Comparison of ENCODE assay signal across 11 cellular contexts in the genomic region with DNA sequence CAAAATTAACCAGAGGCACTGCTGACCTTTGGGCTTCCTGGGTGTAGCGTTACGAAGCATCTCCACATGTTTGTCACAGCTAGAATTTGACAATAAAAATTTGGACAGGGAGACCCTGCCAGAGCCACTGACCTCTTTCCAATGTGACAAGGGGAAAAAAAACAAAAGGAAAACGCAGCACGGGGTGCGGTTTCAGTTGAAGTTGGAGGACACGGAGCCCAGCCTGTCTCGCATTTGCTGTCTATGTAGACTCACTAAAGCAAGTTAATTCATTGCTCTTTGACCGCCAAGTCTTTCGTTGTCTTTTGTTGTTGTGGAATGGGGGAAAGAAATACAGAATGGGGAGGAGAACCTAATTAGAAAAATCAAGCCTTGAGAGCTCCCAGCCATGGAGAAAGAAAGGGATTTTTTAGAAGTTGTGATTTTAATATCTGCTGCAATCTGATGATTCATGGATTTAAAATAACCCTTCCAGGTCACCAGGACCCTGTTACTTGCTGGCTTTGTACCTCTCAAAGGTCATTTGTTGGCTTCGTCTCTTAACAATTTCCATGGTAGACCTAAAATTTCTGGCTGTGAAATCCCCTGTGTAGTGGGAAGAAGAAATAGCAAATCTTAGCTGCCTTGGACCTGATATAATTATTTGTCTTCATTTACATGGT.
DNase-seq lines count a peak whose midpoint lies in the region; ATAC-seq and TF ChIP-seq lines count a peak whose summit lies in the region.
"Had no signal": no experiment of that assay in that cellular context is flagged by ENCODE, and none has a peak within 500 bp of the region (broad histone marks: within the 10 kb centered on the region; RNA-seq: fewer than 3 reads in every experiment).

No MANE protein-coding gene starts in this region.

- H3K27me3 ChIP-seq in BLaER1 (no peaks in the 10 kb centered on the region), adipocyte (replicated peaks; ENCODE audit: control insufficient read depth, insufficient read depth, low read length) (no peaks in the 10 kb centered on the region), heart right ventricle (no peaks in the 10 kb centered on the region), PC-9 (ENCODE audit: insufficient read depth, low read depth) (no peaks in the 10 kb centered on the region)

- DNase-seq in adipocyte (ENCODE audit: low read depth) (no peak), heart right ventricle (no peak), retina (peak; percentile 80), HUDEP-2 (lab: John Stamatoyannopoulos, UW; ENCODE audit: unreplicated experiment in 76 of 76) (no peak), PC-9 (no peak)
- no peak for DNase-seq in stimulated activated naive CD8-positive, alpha-beta T cell treated with anti-CD3 and anti-CD28 coated beads, Interleukin-15, amount 100 ng/mL, for 72 hours
- DNase-seq: NCI-H1092, NCI-H446 had no signal

- CTCF ChIA-PET in PC-9 (lab: Charles Lee): no interaction called here

- 36 to 61% methylated on average over 10 of the region's 10 CpGs for WGBS in heart right ventricle, 2 donors

- peak overlapping the region; percentile 90 for H3K4me2 ChIP-seq in BLaER1
- no peak overlapping the region for H3K4me2 ChIP-seq in PC-9

- H3K27me3 Mint-ChIP-seq in stimulated activated naive CD8-positive, alpha-beta T cell treated with anti-CD3 and anti-CD28 coated beads, Interleukin-15, amount 100 ng/mL, for 72 hours: peaks cover 31% of the 10 kb centered on the region

- 0 out of 2 replicates have a peak, but pooled peaks cover 5% of the 10 kb centered on the region for H3K9me3 ChIP-seq in BLaER1
- no peaks in the 10 kb centered on the region for H3K9me3 ChIP-seq in adipocyte (ENCODE audit: control insufficient read depth, low read length)
- no peaks in the 10 kb centered on the region for H3K9me3 ChIP-seq in heart right ventricle
- H3K9me3 ChIP-seq in PC-9 (ENCODE audit: insufficient read depth, low read depth): no peaks in the 10 kb centered on the region

- H3F3A ChIP-seq in PC-9 (ENCODE audit: insufficient read depth, low read depth): no peaks in the 10 kb centered on the region

- H3K27ac ChIP-seq in BLaER1 (peak overlapping the region; percentile 86), heart right ventricle (peak overlapping the region in 7 of 10 donors; percentile 37 to 82 (median 52)), PC-9 (no peak overlapping the region)

- H3K9ac ChIP-seq in BLaER1: peak overlapping the region; percentile 66
- H3K9ac ChIP-seq in adipocyte (ENCODE audit: low read length): peak overlapping the region; percentile 54

- intact Hi-C loops in heart right ventricle (cut with DNase I): loop anchor here in 1 of 10 donors (5.0 kb wide), 2 partner anchors 34 to 76 kb away; partner anchors contain the start of gene TCF7L2
- intact Hi-C loops in PC-9 (cut with micrococcal nuclease; ENCODE audit: unreplicated experiment): no loop called here

- POLR2A ChIA-PET in PC-9 (lab: Charles Lee; ENCODE audit: unreplicated experiment): no interaction called here

- TF ChIP-seq CTCF in heart right ventricle (IDR thresholded peaks at IDR 0.05) (no peak), PC-9 (conservative IDR thresholded peaks at IDR 0.05) (no peak)

- H3K4me3 Mint-ChIP-seq in stimulated activated naive CD8-positive, alpha-beta T cell treated with anti-CD3 and anti-CD28 coated beads, Interleukin-15, amount 100 ng/mL, for 72 hours: no peak overlapping the region

- H4K20me1 ChIP-seq in BLaER1: peaks cover 5% of the 10 kb centered on the region; the same call in 1 of the 2 replicates
- H4K20me1 ChIP-seq in PC-9 (ENCODE audit: insufficient read depth): no peaks in the 10 kb centered on the region

- ATAC-seq in heart right ventricle: peak in 2 of 8 donors; percentile 16 to 28
- no peak for ATAC-seq in HG03108 (IDR thresholded peaks at IDR 0.05; ENCODE audit: unreplicated experiment)
- no peak for ATAC-seq in stimulated activated naive CD8-positive, alpha-beta T cell treated with anti-CD3 and anti-CD28 coated beads, Interleukin-15, amount 100 ng/mL, for 72 hours

- H3K9me3 Mint-ChIP-seq in stimulated activated naive CD8-positive, alpha-beta T cell treated with anti-CD3 and anti-CD28 coated beads, Interleukin-15, amount 100 ng/mL, for 72 hours: no peaks in the 10 kb centered on the region

- H3K36me3 ChIP-seq in BLaER1 (0 out of 2 replicates have a peak, but pooled peaks cover 22% of the 10 kb centered on the region), adipocyte (ENCODE audit: control insufficient read depth, insufficient read depth, low read length, severe bottlenecking) (peaks cover 5% of the 10 kb centered on the region), heart right ventricle (no peaks in the 10 kb centered on the region), PC-9 (ENCODE audit: low read depth) (no peaks in the 10 kb centered on the region)

- H3K4me1 ChIP-seq in BLaER1 (peaks cover 51% of the 10 kb centered on the region), adipocyte (ENCODE audit: control insufficient read depth, insufficient read depth, low read length) (peaks cover 44% of the 10 kb centered on the region), heart right ventricle (peaks cover 12 to 46% (median 34%) of the 10 kb centered on the region in 9 donors), PC-9 (replicated peaks; ENCODE audit: insufficient read depth) (no peaks in the 10 kb centered on the region)

- H2AFZ ChIP-seq in PC-9: no peak overlapping the region

- BruUV-seq in PC-9 (replicated peaks; lab: Mats Ljungman, UMichigan): no TSS peak

- H3K79me2 ChIP-seq in PC-9 (ENCODE audit: low read depth): no peaks in the 10 kb centered on the region

- H3K4me3 ChIP-seq in BLaER1 (peak overlapping the region; percentile 52), adipocyte (ENCODE audit: low read length) (peak overlapping the region; percentile 52), heart right ventricle (peak overlapping the region in 2 of 10 donors; percentile 16 to 26), PC-9 (no peak overlapping the region)
- H3K4me3 ChIP-seq: skin epidermis had no signal

- H3K27ac Mint-ChIP-seq in stimulated activated naive CD8-positive, alpha-beta T cell treated with anti-CD3 and anti-CD28 coated beads, Interleukin-15, amount 100 ng/mL, for 72 hours: no peak overlapping the region

- peaks cover 16% of the 10 kb centered on the region for H3K4me1 Mint-ChIP-seq in stimulated activated naive CD8-positive, alpha-beta T cell treated with anti-CD3 and anti-CD28 coated beads, Interleukin-15, amount 100 ng/mL, for 72 hours

- no peaks in the 10 kb centered on the region for H3K9me2 ChIP-seq in PC-9 (ENCODE audit: insufficient read depth)
